ENCODE assay signal across 8 cellular contexts in genomic region chr5:180315762-180316212, GRCh38. TPM values are rescaled to one million over a fixed set of nuclear protein-coding genes. Genes with fewer than 3 reads are reported as not detected.
DNase-seq lines count a peak whose midpoint lies in the region; ATAC-seq and TF ChIP-seq lines count a peak whose summit lies in the region.

No MANE protein-coding gene starts in this region.

- CTCF ChIA-PET in MCF 10A (lab: Yijun Ruan, JAX): interaction anchor here (0.6 to 4.8 kb wide), 29 partner anchors 8 to 740 kb away, joined by 3 to 96 read pairs (median 5); no protein-coding TSS in a partner anchor

- peak; percentile 98 for TF ChIP-seq CTCF in AG09309 (IDR thresholded peaks at IDR 0.05; ENCODE audit: control insufficient read depth, insufficient read depth, low read depth, low read length, missing control alignments)
- peak; percentile 99 for TF ChIP-seq CTCF in WI38 (IDR thresholded peaks at IDR 0.05; ENCODE audit: low read depth, low read length)
- TF ChIP-seq CTCF in MCF 10A (IDR thresholded peaks at IDR 0.05; ENCODE audit: unreplicated experiment): peak; percentile 95

- H3K4me3 Mint-ChIP-seq in MCF 10A (ENCODE audit: unreplicated experiment): no peak overlapping the region

- in situ Hi-C loops in KBM-7 (cut with MboI; ENCODE audit: low pct_unique_long_range_greater_than_20kb, low sequenced_read_pairs): no loop called here

- intact Hi-C loops in MCF 10A (cut with micrococcal nuclease): loop anchor here (1.0 kb wide), 3 partner anchors 22 to 188 kb away; no protein-coding TSS in a partner anchor
- intact Hi-C loops in left colon (cut with DNase I, micrococcal nuclease): no loop called here

- POLR2A ChIA-PET in MCF 10A (lab: Yijun Ruan, JAX): interaction anchor here (0.6 to 1.6 kb wide), 7 partner anchors 9 to 641 kb away, joined by 3 to 5 read pairs (median 4); partner anchors contain the start of gene RASGEF1C

- no peaks in the 10 kb centered on the region for H3K9me3 Mint-ChIP-seq in MCF 10A (ENCODE audit: unreplicated experiment)

- no TSS peak for BruUV-seq in MCF 10A (replicated peaks; lab: Mats Ljungman, UMichigan)

- peaks cover 6% of the 10 kb centered on the region for H3K36me3 Mint-ChIP-seq in MCF 10A (ENCODE audit: insufficient read depth, unreplicated experiment)

- no peaks in the 10 kb centered on the region for H3K27me3 Mint-ChIP-seq in MCF 10A (ENCODE audit: insufficient read depth, unreplicated experiment)

- H3K4me3 ChIP-seq in AG09309 (ENCODE audit: control insufficient read depth, low read depth, low read length) (no peak overlapping the region), WI38 (ENCODE audit: low read depth, low read length) (no peak overlapping the region)

- DNase-seq in AG09309 (ENCODE audit: low read depth) (no peak), KBM-7 (peak; percentile 54), MCF 10A (ENCODE audit: unreplicated experiment) (peak; percentile 82), left colon (peak; percentile 52 to 74), NCI-H226 (no peak)
- peak; percentile 57 to 74 for DNase-seq in stimulated activated CD4-positive, alpha-beta T cell treated with anti-CD3 and anti-CD28 coated beads, Interleukin-4, amount 100 ng/mL, for 48 hours (ENCODE audit: low read depth in 2 of 2)

- H3K27ac Mint-ChIP-seq in MCF 10A (ENCODE audit: low read depth, unreplicated experiment): no peak overlapping the region

- H3K4me1 Mint-ChIP-seq in MCF 10A (ENCODE audit: insufficient read depth, unreplicated experiment): no peaks in the 10 kb centered on the region

- ATAC-seq in GM18909 (IDR thresholded peaks at IDR 0.05; ENCODE audit: poor library complexity, unreplicated experiment) (peak; percentile 68), left colon (peak; percentile 50)

RNA-seq across cellular contexts. Expression of gene MAPK9, which starts 23.9 kb away (rescaled TPM):
- total RNA-seq in MCF 10A (2022) (64.0 and 70.8 TPM in 2 replicates), left colon (10 to 100 TPM; 40.9 to 49.8 TPM)

RNA-seq across cellular contexts. Expression of gene GFPT2, which starts 37.3 kb away (rescaled TPM):
- total RNA-seq in MCF 10A (2022): 8.2 and 15.7 TPM in 2 replicates
- 1 to 10 TPM; 1.5 to 2.8 TPM for total RNA-seq in left colon

Comparison
In these comparisons a context has a peak if more than half of its experiments do, and no peak if none do; other contexts are left out.
1. DNase-seq: peak in KBM-7 (single experiment), MCF 10A (single experiment), left colon (2 of 2) and stimulated activated CD4-positive, alpha-beta T cell treated with anti-CD3 and anti-CD28 coated beads, Interleukin-4, amount 100 ng/mL, for 48 hours (2 of 2); none in AG09309 (single experiment) and NCI-H226 (single experiment).
2. Peak in every context shown above with its lines, with median percentiles within 50 percentile points of each other: CTCF ChIP-seq.